17 cellular contexts compared by ENCODE assay signal in genomic region chr5:92780057-92780456, GRCh38.
DNase-seq lines count a peak whose midpoint lies in the region; ATAC-seq and TF ChIP-seq lines count a peak whose summit lies in the region.
"Had no signal": no experiment of that assay in that cellular context is flagged by ENCODE, and none has a peak within 500 bp of the region (broad histone marks: within the 10 kb centered on the region; RNA-seq: fewer than 3 reads in every experiment).

No MANE protein-coding gene starts in this region.

- H3K4me3 Mint-ChIP-seq in Caco-2 (ENCODE audit: unreplicated experiment): no peak overlapping the region
- no peak overlapping the region for H3K4me3 Mint-ChIP-seq in WTC11
- no peak overlapping the region for H3K4me3 Mint-ChIP-seq in neural progenitor cell
- no peak overlapping the region for H3K4me3 Mint-ChIP-seq in Calu3 (ENCODE audit: low read depth, unreplicated experiment)
- H3K4me3 Mint-ChIP-seq: CD4-positive, alpha-beta T cell had no signal

- intact Hi-C loops in Caco-2 (cut with micrococcal nuclease; ENCODE audit: unreplicated experiment): no loop called here
- intact Hi-C loops in HCT116 (cut with micrococcal nuclease): no loop called here
- intact Hi-C loops in Calu3 (cut with micrococcal nuclease; ENCODE audit: unreplicated experiment): no loop called here

- H3F3A ChIP-seq in neural progenitor cell (ENCODE audit: low read depth): peaks cover 54% of the 10 kb centered on the region

- H3K27me3 ChIP-seq in Caco-2 (replicated peaks; ENCODE audit: control insufficient read depth, insufficient read depth, low read length): no peaks in the 10 kb centered on the region
- no peaks in the 10 kb centered on the region for H3K27me3 ChIP-seq in HCT116 (ENCODE audit: insufficient read depth, low read length)
- no peaks in the 10 kb centered on the region for H3K27me3 ChIP-seq in neural progenitor cell

- H3K36me3 Mint-ChIP-seq in Caco-2 (ENCODE audit: insufficient read depth, unreplicated experiment) (no peaks in the 10 kb centered on the region), WTC11 (no peaks in the 10 kb centered on the region), neural progenitor cell (no peaks in the 10 kb centered on the region), Calu3 (ENCODE audit: insufficient read depth, unreplicated experiment) (no peaks in the 10 kb centered on the region)

- H4K20me1 ChIP-seq in HCT116 (ENCODE audit: insufficient read depth) (no peaks in the 10 kb centered on the region), neural progenitor cell (ENCODE audit: low read depth) (no peaks in the 10 kb centered on the region)

- H3K9me2 ChIP-seq in HCT116 (ENCODE audit: insufficient read depth): no peaks in the 10 kb centered on the region

- H3K27me3 Mint-ChIP-seq in Caco-2 (ENCODE audit: insufficient read depth, unreplicated experiment): no peaks in the 10 kb centered on the region
- no peaks in the 10 kb centered on the region for H3K27me3 Mint-ChIP-seq in WTC11 (ENCODE audit: low read depth)
- H3K27me3 Mint-ChIP-seq in neural progenitor cell (ENCODE audit: insufficient read depth, low read depth): no peaks in the 10 kb centered on the region
- no peaks in the 10 kb centered on the region for H3K27me3 Mint-ChIP-seq in Calu3 (ENCODE audit: unreplicated experiment)
- H3K27me3 Mint-ChIP-seq: CD4-positive, alpha-beta T cell had no signal

- ATAC-seq in HCT116: no peak
- peak; percentile 73 for ATAC-seq in WTC11
- ATAC-seq: A549 had no signal

- TF ChIP-seq CTCF in Caco-2 (IDR thresholded peaks at IDR 0.05; ENCODE audit: insufficient read depth in 1 of 2, low read depth in 1 of 2, low read length in 1 of 2, severe bottlenecking in 1 of 2, unreplicated experiment in 1 of 2) (no peak), HCT116 (IDR thresholded peaks at IDR 0.05 in 2 of 3, conservative IDR thresholded peaks at IDR 0.05 in 1 of 3; ENCODE audit: borderline replicate concordance in 1 of 3, insufficient read depth in 1 of 3, low read depth in 2 of 3, low read length in 2 of 3) (no peak), WTC11 (IDR thresholded peaks at IDR 0.05) (no peak), neural progenitor cell (IDR thresholded peaks at IDR 0.05) (no peak), Calu3 (IDR thresholded peaks at IDR 0.05; ENCODE audit: unreplicated experiment) (no peak)

- CTCF ChIA-PET in Caco-2 (lab: Charles Lee) (no interaction called here), HCT116 (lab: Charles Lee) (no interaction called here), WTC11 (lab: Charles Lee) (no interaction called here), Calu3 (lab: Charles Lee) (no interaction called here)

- POLR2A ChIA-PET in Caco-2 (lab: Charles Lee) (no interaction called here), HCT116 (lab: Charles Lee) (no interaction called here), WTC11 (lab: Charles Lee) (no interaction called here)

- H3K36me3 ChIP-seq in Caco-2 (ENCODE audit: control insufficient read depth, insufficient read depth, low read length): no peaks in the 10 kb centered on the region
- no peaks in the 10 kb centered on the region for H3K36me3 ChIP-seq in HCT116 (ENCODE audit: control insufficient read depth in 1 of 2, insufficient read depth in 2 of 2, low read length in 2 of 2)
- no peaks in the 10 kb centered on the region for H3K36me3 ChIP-seq in neural progenitor cell

- peak overlapping the region; percentile 3 for H2AFZ ChIP-seq in HCT116 (ENCODE audit: low read depth, low read length, poor library complexity, severe bottlenecking)
- no peak overlapping the region for H2AFZ ChIP-seq in neural progenitor cell (replicated peaks)

- H3K9me3 ChIP-seq in Caco-2 (peaks cover 9% of the 10 kb centered on the region; the same call in 1 of the 2 replicates), HCT116 (ENCODE audit: control insufficient read depth in 1 of 2, insufficient read depth in 1 of 2, low read depth in 1 of 2, low read length in 2 of 2) (no peaks in the 10 kb centered on the region), neural progenitor cell (ENCODE audit: low read depth) (no peaks in the 10 kb centered on the region)
- H3K9me3 ChIP-seq: A549 had no signal

- H3K27ac ChIP-seq in HCT116 (ENCODE audit: low read depth, low read length) (no peak overlapping the region), neural progenitor cell (no peak overlapping the region)
- H3K27ac ChIP-seq: 22Rv1, A549, C4-2B had no signal

- H3K27ac Mint-ChIP-seq in Caco-2 (ENCODE audit: unreplicated experiment) (peak overlapping the region; percentile 7), WTC11 (no peak overlapping the region), neural progenitor cell (no peak overlapping the region), Calu3 (ENCODE audit: unreplicated experiment) (no peak overlapping the region)
- H3K27ac Mint-ChIP-seq: CD4-positive, alpha-beta T cell had no signal

- H3K4me3 ChIP-seq in Caco-2 (ENCODE audit: low read depth, low read length): no peak overlapping the region
- no peak overlapping the region for H3K4me3 ChIP-seq in HCT116 (replicated peaks in 1 of 2; ENCODE audit: low read depth in 1 of 2, low read length in 2 of 2)
- H3K4me3 ChIP-seq in neural progenitor cell: no peak overlapping the region
- H3K4me3 ChIP-seq: A549 had no signal

- H3K4me1 ChIP-seq in Caco-2 (peaks cover 45% of the 10 kb centered on the region), HCT116 (ENCODE audit: control insufficient read depth in 1 of 2, insufficient read depth in 2 of 2, low read length in 2 of 2) (no peaks in the 10 kb centered on the region), neural progenitor cell (peaks cover 68% of the 10 kb centered on the region)
- H3K4me1 ChIP-seq: A549 had no signal

- RAD21 ChIA-PET in HCT116 (lab: Charles Lee; ENCODE audit: low non-redundant PET in 1 of 2, low total read pairs in 2 of 2, uncharacterized antibody in 2 of 2, unreplicated experiment in 2 of 2): no interaction called here

- DNase-seq in Caco-2 (no peak), HCT116 (ENCODE audit: low read depth, low spot score) (no peak), WTC11 (ENCODE audit: low spot score) (no peak), neural progenitor cell (ENCODE audit: low spot score) (peak; percentile 26), NCI-H2107 (lab: John Stamatoyannopoulos, UW) (no peak), Calu3 (no peak)
- no peak for DNase-seq in NK-92 treated with Interleukin-12 subunit alpha and Interleukin-12 subunit beta, amount 100 ng/mL, for 24 hours (lab: John Stamatoyannopoulos, UW)
- DNase-seq: AML-193; CD4-positive, alpha-beta T cell; DMS 273 treated with DMSO at 0.1 percent for 48 hours; DMS53; DND-41; EL; IMR-90 had no signal

- H3K4me1 Mint-ChIP-seq in Caco-2 (ENCODE audit: low read depth, unreplicated experiment) (peaks cover 33% of the 10 kb centered on the region), WTC11 (peaks cover 35% of the 10 kb centered on the region), neural progenitor cell (peaks cover 14% of the 10 kb centered on the region), Calu3 (ENCODE audit: low read depth, unreplicated experiment) (peaks cover 17% of the 10 kb centered on the region)

- TF ChIP-seq RAD21 in HCT116 (IDR thresholded peaks at IDR 0.05; ENCODE audit: low read depth): no peak

- H3K9ac ChIP-seq in HCT116 (ENCODE audit: low read length) (no peak overlapping the region), neural progenitor cell (no peak overlapping the region)

- BruUV-seq in Caco-2 (replicated peaks; lab: Mats Ljungman, UMichigan) (no TSS peak), HCT116 (replicated peaks; lab: Mats Ljungman, UMichigan) (no TSS peak), Calu3 (replicated peaks; lab: Mats Ljungman, UMichigan) (no TSS peak)

- H3K79me2 ChIP-seq in HCT116 (ENCODE audit: insufficient read depth, low read length): no peaks in the 10 kb centered on the region
- no peaks in the 10 kb centered on the region for H3K79me2 ChIP-seq in neural progenitor cell (ENCODE audit: low read depth)

- TF ChIP-seq POLR2A in HCT116 (IDR thresholded peaks at IDR 0.05; ENCODE audit: borderline replicate concordance, extremely low read depth, insufficient read depth, insufficient read length): no peak

- peaks cover 8% of the 10 kb centered on the region for H3K9me3 Mint-ChIP-seq in Caco-2 (ENCODE audit: unreplicated experiment)
- peaks cover 2% of the 10 kb centered on the region; the same call in 1 of the 2 replicates for H3K9me3 Mint-ChIP-seq in WTC11
- H3K9me3 Mint-ChIP-seq in neural progenitor cell: peaks cover 5% of the 10 kb centered on the region
- H3K9me3 Mint-ChIP-seq in Calu3 (ENCODE audit: low read depth, unreplicated experiment): peaks cover 2% of the 10 kb centered on the region

- H3K4me2 ChIP-seq in HCT116 (ENCODE audit: low read length) (no peak overlapping the region), neural progenitor cell (peak overlapping the region; percentile 24)
- H3K4me2 ChIP-seq: A549 had no signal

TF ChIP-seq in HCT116, 20 proteins besides CTCF, POLR2A, EP300 and RAD21 (continues in another document):
- TF ChIP-seq TCF7L2 (IDR thresholded peaks at IDR 0.05; ENCODE audit: borderline replicate concordance, extremely low read depth, insufficient read depth, insufficient read length) (no peak), MAX (IDR thresholded peaks at IDR 0.05) (no peak), SIN3A (IDR thresholded peaks at IDR 0.05; ENCODE audit: low read depth) (no peak), CEBPB (IDR thresholded peaks at IDR 0.05; ENCODE audit: low read depth) (no peak), SP1 (IDR thresholded peaks at IDR 0.05; ENCODE audit: low read depth) (no peak), ZFX (IDR thresholded peaks at IDR 0.05) (no peak), FOSL1 (IDR thresholded peaks at IDR 0.05; ENCODE audit: low read depth) (no peak), EZH2phosphoT487 (IDR thresholded peaks at IDR 0.05; ENCODE audit: borderline replicate concordance) (no peak), ZNF274 (IDR thresholded peaks at IDR 0.05; ENCODE audit: low read depth, low read length) (no peak)

TF ChIP-seq in WTC11, 78 proteins besides CTCF, POLR2A, EP300 and RAD21:
- TF ChIP-seq CREM (CRISPR knock-in tag; IDR thresholded peaks at IDR 0.05) (no peak), ZNF671 (CRISPR knock-in tag; IDR thresholded peaks at IDR 0.05) (no peak), KAT7 (CRISPR knock-in tag; IDR thresholded peaks at IDR 0.05; ENCODE audit: borderline replicate concordance) (no peak), HMGA2 (CRISPR knock-in tag; IDR thresholded peaks at IDR 0.05) (no peak)
TF ChIP-seq in WTC11: peak in this region for 0.
